In genomic region chr6:152954443-152954842, GRCh38 we compare ENCODE assay signal across 18 cellular contexts. TPM values are rescaled to one million over a fixed set of nuclear protein-coding genes. Genes with fewer than 3 reads are reported as not detected.
A peak's percentile ranks its signal among the peaks of the same experiment; 100 is the strongest.
DNase-seq lines count a peak whose midpoint lies in the region; ATAC-seq and TF ChIP-seq lines count a peak whose summit lies in the region.
"Had no signal": no experiment of that assay in that cellular context is flagged by ENCODE, and none has a peak within 500 bp of the region (broad histone marks: within the 10 kb centered on the region; RNA-seq: fewer than 3 reads in every experiment).

No MANE protein-coding gene starts in this region.

- H3K4me1 ChIP-seq in HEK293 (ENCODE audit: control insufficient read depth, insufficient read depth, low read length) (no peaks in the 10 kb centered on the region), PC-9 (replicated peaks; ENCODE audit: insufficient read depth) (peaks cover 15% of the 10 kb centered on the region; the same call in 1 of the 2 replicates), liver (ENCODE audit: control insufficient read depth in 4 of 4, insufficient read depth in 4 of 4, low read length in 3 of 4) (no peaks in the 10 kb centered on the region)
- H3K4me1 ChIP-seq: vagina had no signal

- no peaks in the 10 kb centered on the region for H4K20me1 ChIP-seq in PC-9 (ENCODE audit: insufficient read depth)

- peaks cover 13% of the 10 kb centered on the region; the same call in 1 of the 2 replicates for H3F3A ChIP-seq in PC-9 (ENCODE audit: insufficient read depth, low read depth)

- H3K4me3 Mint-ChIP-seq in nephron progenitor cell: no peak overlapping the region
- H3K4me3 Mint-ChIP-seq: activated CD4-positive, alpha-beta T cell treated with anti-CD3 and anti-CD28 coated beads, Interleukin-2, amount 10 ng/mL, durations not matched to agents 24 days and 14 days; activated naive CD8-positive, alpha-beta T cell treated with anti-CD3 and anti-CD28 coated beads, Interleukin-2, amount 50 U/mL, for 24 hours; activated T-cell treated with anti-CD3 and anti-CD28 coated beads, Interleukin-2, amount 50 U/mL, for 72 hours; central memory CD8-positive, alpha-beta T cell; stimulated activated naive CD8-positive, alpha-beta T cell treated with anti-CD3 and anti-CD28 coated beads, Interleukin-15, amount 100 ng/mL, for 72 hours had no signal

- POLR2A ChIA-PET in HEK293 (lab: Yijun Ruan, JAX) (interaction anchor here (1.1 kb wide), 1 partner anchor 29 kb away, joined by 8 read pairs; the partner anchor contains the start of gene FBXO5), PC-9 (lab: Charles Lee; ENCODE audit: unreplicated experiment) (no interaction called here)

- no peaks in the 10 kb centered on the region for H3K9me3 Mint-ChIP-seq in nephron progenitor cell
- H3K9me3 Mint-ChIP-seq: activated CD4-positive, alpha-beta T cell treated with anti-CD3 and anti-CD28 coated beads, Interleukin-2, amount 10 ng/mL, durations not matched to agents 24 days and 14 days; activated naive CD8-positive, alpha-beta T cell treated with anti-CD3 and anti-CD28 coated beads, Interleukin-2, amount 50 U/mL, for 24 hours; activated T-cell treated with anti-CD3 and anti-CD28 coated beads, Interleukin-2, amount 50 U/mL, for 72 hours; central memory CD8-positive, alpha-beta T cell; stimulated activated naive CD8-positive, alpha-beta T cell treated with anti-CD3 and anti-CD28 coated beads, Interleukin-15, amount 100 ng/mL, for 72 hours had no signal

- H3K4me3 ChIP-seq in HEK293 (ENCODE audit: low read depth, low read length) (no peak overlapping the region), PC-9 (no peak overlapping the region), liver (ENCODE audit: low read depth in 1 of 3, low read length in 3 of 3) (no peak overlapping the region)
- H3K4me3 ChIP-seq: ovary, smooth muscle cell, vagina had no signal

- no peaks in the 10 kb centered on the region for H3K9me2 ChIP-seq in PC-9 (ENCODE audit: insufficient read depth)

- no peak overlapping the region for H3K27ac ChIP-seq in HEK293 (ENCODE audit: extremely low read depth, low read depth, low read length)
- H3K27ac ChIP-seq in PC-9: no peak overlapping the region
- no peak overlapping the region for H3K27ac ChIP-seq in liver (ENCODE audit: low read depth in 1 of 2, low read length in 2 of 2)
- no peak overlapping the region for H3K27ac ChIP-seq in caudate nucleus (ENCODE audit: low read depth, low read length)
- H3K27ac ChIP-seq: ovary, vagina had no signal

- H3K9me3 ChIP-seq in HEK293 (ENCODE audit: control insufficient read depth, insufficient read depth, low read depth, low read length) (no peaks in the 10 kb centered on the region), PC-9 (ENCODE audit: insufficient read depth, low read depth) (no peaks in the 10 kb centered on the region), liver (ENCODE audit: control insufficient read depth in 4 of 4, low read length in 3 of 4) (peaks cover 0 to 2% (median 0%) of the 10 kb centered on the region in 4 donors)
- H3K9me3 ChIP-seq: ovary, vagina had no signal

- DNase-seq in NCI-H2107 treated with DMSO at 0.1 percent for 48 hours (lab: John Stamatoyannopoulos, UW; ENCODE audit: unreplicated experiment) (peak; percentile 5), NCI-H2107 (lab: John Stamatoyannopoulos, UW) (no peak), PC-9 (no peak), caudate nucleus (lab: John Stamatoyannopoulos, UW) (no peak), nephron progenitor cell (no peak)
- DNase-seq: activated CD4-positive, alpha-beta T cell treated with anti-CD3 and anti-CD28 coated beads, Interleukin-2, amount 10 ng/mL, durations not matched to agents 24 days and 14 days; activated naive CD8-positive, alpha-beta T cell treated with anti-CD3 and anti-CD28 coated beads, Interleukin-2, amount 50 U/mL, for 24 hours; activated T-cell treated with anti-CD3 and anti-CD28 coated beads, Interleukin-2, amount 50 U/mL, for 72 hours; NCI-H446; ovary; stimulated activated naive CD8-positive, alpha-beta T cell treated with anti-CD3 and anti-CD28 coated beads, Interleukin-15, amount 100 ng/mL, for 72 hours; T-helper 2 cell had no signal

- 50% methylated on average over 3 of the region's 3 CpGs for WGBS in liver

- peak; percentile 26 to 50 for TF ChIP-seq RAD21 in liver (IDR thresholded peaks at IDR 0.05)

- CTCF ChIA-PET in HEK293 (lab: Yijun Ruan, JAX): interaction anchor here (0.6 to 2.2 kb wide), 28 partner anchors 9 to 1629 kb away, joined by 3 to 30 read pairs (median 4); no protein-coding TSS in a partner anchor
- CTCF ChIA-PET in PC-9 (lab: Charles Lee): interaction anchor here (0.8 to 1.3 kb wide), 2 partner anchors 29 to 92 kb away, joined by 3 to 7 read pairs; partner anchors contain the start of gene FBXO5

- intact Hi-C loops in PC-9 (cut with micrococcal nuclease; ENCODE audit: unreplicated experiment): loop anchor here (2.0 kb wide), 1 partner anchor 70 kb away; no protein-coding TSS in a partner anchor

- no peak overlapping the region for H3K27ac Mint-ChIP-seq in nephron progenitor cell
- H3K27ac Mint-ChIP-seq: activated CD4-positive, alpha-beta T cell treated with anti-CD3 and anti-CD28 coated beads, Interleukin-2, amount 10 ng/mL, durations not matched to agents 24 days and 14 days; activated naive CD8-positive, alpha-beta T cell treated with anti-CD3 and anti-CD28 coated beads, Interleukin-2, amount 50 U/mL, for 24 hours; activated T-cell treated with anti-CD3 and anti-CD28 coated beads, Interleukin-2, amount 50 U/mL, for 72 hours; stimulated activated naive CD8-positive, alpha-beta T cell treated with anti-CD3 and anti-CD28 coated beads, Interleukin-15, amount 100 ng/mL, for 72 hours had no signal

- no peaks in the 10 kb centered on the region for H3K4me1 Mint-ChIP-seq in nephron progenitor cell
- H3K4me1 Mint-ChIP-seq: central memory CD8-positive, alpha-beta T cell had no signal

- H3K36me3 ChIP-seq in HEK293 (ENCODE audit: control insufficient read depth in 2 of 2, insufficient read depth in 1 of 2, low read length in 2 of 2) (no peaks in the 10 kb centered on the region), PC-9 (ENCODE audit: low read depth) (no peaks in the 10 kb centered on the region), liver (ENCODE audit: control insufficient read depth in 4 of 4, insufficient read depth in 3 of 4, low read depth in 1 of 4, low read length in 3 of 4) (no peaks in the 10 kb centered on the region)
- H3K36me3 ChIP-seq: ovary, vagina had no signal

- peaks cover 5% of the 10 kb centered on the region for H3K27me3 Mint-ChIP-seq in nephron progenitor cell (ENCODE audit: low read depth, poor library complexity)

- no peaks in the 10 kb centered on the region for H3K27me3 ChIP-seq in PC-9 (ENCODE audit: insufficient read depth, low read depth)
- H3K27me3 ChIP-seq in liver (ENCODE audit: control insufficient read depth in 4 of 4, insufficient read depth in 4 of 4, low read length in 3 of 4): peaks cover 0 to 8% (median 0%) of the 10 kb centered on the region in 4 donors
- H3K27me3 ChIP-seq: ovary, vagina had no signal

- no peaks in the 10 kb centered on the region for H3K36me3 Mint-ChIP-seq in nephron progenitor cell (ENCODE audit: low read depth)

- no peaks in the 10 kb centered on the region for H3K79me2 ChIP-seq in PC-9 (ENCODE audit: low read depth)

- TF ChIP-seq CTCF in HEK293 (tag by site-specific recombination; IDR thresholded peaks at IDR 0.05) (no peak), PC-9 (conservative IDR thresholded peaks at IDR 0.05) (peak; percentile 24; the same call in 1 of the 2 replicates), liver (IDR thresholded peaks at IDR 0.05; ENCODE audit: low read depth, low read length, missing input control) (peak; percentile 19), nephron progenitor cell (IDR thresholded peaks at IDR 0.05) (no peak)

- no peak overlapping the region for H3K4me2 ChIP-seq in PC-9
- H3K4me2 ChIP-seq: smooth muscle cell had no signal

- BruUV-seq in PC-9 (replicated peaks; lab: Mats Ljungman, UMichigan): no TSS peak

- no peak for ATAC-seq in GM21619 (IDR thresholded peaks at IDR 0.05; ENCODE audit: unreplicated experiment)
- ATAC-seq: activated naive CD8-positive, alpha-beta T cell treated with anti-CD3 and anti-CD28 coated beads, Interleukin-2, amount 50 U/mL, for 24 hours; activated T-cell treated with anti-CD3 and anti-CD28 coated beads, Interleukin-2, amount 50 U/mL, for 72 hours; stimulated activated naive CD8-positive, alpha-beta T cell treated with anti-CD3 and anti-CD28 coated beads, Interleukin-15, amount 100 ng/mL, for 72 hours had no signal

- H2AFZ ChIP-seq in PC-9: no peak overlapping the region

- H3K9ac ChIP-seq in liver (ENCODE audit: low read depth in 1 of 2, low read length in 2 of 2): no peak overlapping the region

TF ChIP-seq in HEK293, 187 proteins besides CTCF, POLR2A, EP300 and RAD21:
- no peak for TF ChIP-seq ZXDB (tag by site-specific recombination; IDR thresholded peaks at IDR 0.05)
- TF ChIP-seq ZBTB1 (tag by site-specific recombination; IDR thresholded peaks at IDR 0.05): no peak
- peak; percentile 6; the same call in 1 of the 2 replicates for TF ChIP-seq ZNF654 (tag by site-specific recombination; IDR thresholded peaks at IDR 0.05; ENCODE audit: low read depth)
- TF ChIP-seq SP2 (tag by site-specific recombination; IDR thresholded peaks at IDR 0.05): no peak
- TF ChIP-seq ZNF354C (tag by site-specific recombination; IDR thresholded peaks at IDR 0.05; ENCODE audit: borderline replicate concordance, low read depth): no peak
- TF ChIP-seq ZNF311 (tag by site-specific recombination; IDR thresholded peaks at IDR 0.05; ENCODE audit: borderline replicate concordance): no peak

TF ChIP-seq in liver, 16 proteins besides CTCF, POLR2A, EP300 and RAD21 (continues in another document):
- TF ChIP-seq MAX (IDR thresholded peaks at IDR 0.05): no peak
- TF ChIP-seq SP1 (IDR thresholded peaks at IDR 0.05): no peak

RNA-seq across cellular contexts. Expression of gene FBXO5, which starts 28.4 kb away (rescaled TPM):
- 14.8 and 20.6 TPM in 2 replicates for total RNA-seq in PC-9 (2021)
- 10 to 100 TPM in 1 of 2 donors, 1 to 10 TPM in 1; 1.8 to 32.1 TPM for total RNA-seq in liver
- 1 to 10 TPM; 1.5 to 1.9 TPM for polyA plus RNA-seq in liver

RNA-seq across cellular contexts. Expression of gene MTRF1L, which starts 48.1 kb away (rescaled TPM):
- total RNA-seq in PC-9 (2021) (5.7 and 8.0 TPM in 2 replicates), liver (10 to 100 TPM in 1 of 2 donors, 1 to 10 TPM in 1; 6.1 to 10.7 TPM)
- polyA plus RNA-seq in liver: 10 to 100 TPM in 1 of 2 donors, 1 to 10 TPM in 1; 6.2 to 11.1 TPM

Comparison
In these comparisons a context has a peak if more than half of its experiments do, and no peak if none do; other contexts are left out.
1. CTCF ChIP-seq: peak in PC-9 (single experiment) and liver (single experiment); none in HEK293 (single experiment) and nephron progenitor cell (single experiment).